In the genomic region with DNA sequence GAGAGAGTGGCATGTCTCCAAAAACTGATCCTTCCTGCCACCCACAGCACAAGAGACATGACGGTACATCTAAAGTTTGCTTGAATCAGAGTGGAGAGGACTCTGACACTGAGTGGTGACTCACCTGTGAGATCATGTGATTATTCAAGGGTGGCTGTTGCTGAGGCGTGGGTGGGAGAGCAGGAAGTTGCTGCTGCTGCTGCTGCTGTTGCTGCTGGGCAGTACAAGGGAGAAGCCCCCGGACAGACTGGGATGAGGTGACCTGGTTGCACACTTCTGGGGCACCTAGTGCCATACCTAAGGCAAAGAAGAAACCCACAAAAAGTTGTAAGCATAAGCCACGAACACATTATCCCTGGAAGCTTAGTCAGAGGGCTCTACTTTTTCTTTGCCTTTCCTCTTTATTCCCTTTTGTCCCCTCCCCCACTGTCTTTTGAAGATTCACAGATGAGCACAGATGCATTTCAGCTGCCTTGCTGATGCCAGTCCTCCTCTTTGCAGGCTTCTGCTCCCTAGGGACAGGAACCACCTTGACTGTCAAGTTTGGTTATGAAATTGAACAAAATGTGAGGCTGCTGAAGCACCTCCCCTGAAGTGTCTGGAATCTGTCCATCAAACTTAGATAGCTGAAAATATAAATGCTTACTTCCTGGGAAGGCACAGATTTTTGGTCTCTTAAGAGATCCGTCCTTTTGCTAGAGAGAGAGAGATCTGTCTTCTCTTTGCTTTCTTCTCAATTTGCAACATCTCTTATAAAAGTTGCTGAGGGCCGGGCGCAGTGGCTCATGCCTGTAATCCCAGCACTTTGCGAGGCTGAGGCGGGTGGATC, we compare ENCODE assay signal across 8 cellular contexts. TPM values are rescaled to one million over a fixed set of nuclear protein-coding genes. Genes with fewer than 3 reads are reported as not detected.
DNase-seq lines count a peak whose midpoint lies in the region; ATAC-seq and TF ChIP-seq lines count a peak whose summit lies in the region.

No MANE protein-coding gene starts in this region.

- DNase-seq in GM12864 (ENCODE audit: low read depth) = peak; percentile 72
- peak; percentile 95 for DNase-seq in GOT3 (lab: John Stamatoyannopoulos, UW)
- peak; percentile 94 for DNase-seq in LHCN-M2 (ENCODE audit: low read depth)
- peak; percentile 59 to 69 for DNase-seq in activated CD4-positive, alpha-beta T cell treated with anti-CD3 and anti-CD28 coated beads, Interleukin-2, amount 50 U/mL, for 4 hours
- DNase-seq in effector memory CD8-positive, alpha-beta T cell = peak; percentile 26 to 39 (median 35)
- DNase-seq in osteocyte (ENCODE audit: extremely low spot score, unreplicated experiment) = no peak
- peak; percentile 62 for DNase-seq in ureter (ENCODE audit: low spot score)
- no peak for DNase-seq in tibial artery

- intact Hi-C loops in tibial artery (cut with DNase I; ENCODE audit: low total_unique reads) = no loop called here

- TF ChIP-seq CTCF in GM12864 (IDR thresholded peaks at IDR 0.05; ENCODE audit: low read depth, low read length, missing control alignments) (no peak), osteocyte (IDR thresholded peaks at IDR 0.05) (no peak), tibial artery (IDR thresholded peaks at IDR 0.05) (no peak)

- no peaks in the 10 kb centered on the region for H3K27me3 ChIP-seq in tibial artery

- peaks cover 11 to 17% of the 10 kb centered on the region in 2 donors for H3K4me1 Mint-ChIP-seq in effector memory CD8-positive, alpha-beta T cell (ENCODE audit: low read depth in 2 of 2)
- peaks cover 19% of the 10 kb centered on the region for H3K4me1 Mint-ChIP-seq in osteocyte (ENCODE audit: unreplicated experiment)

- peak overlapping the region; percentile 89 to 90 for H3K27ac Mint-ChIP-seq in effector memory CD8-positive, alpha-beta T cell
- peak overlapping the region; percentile 66 for H3K27ac Mint-ChIP-seq in osteocyte (ENCODE audit: unreplicated experiment)

- no peaks in the 10 kb centered on the region for H3K27me3 Mint-ChIP-seq in effector memory CD8-positive, alpha-beta T cell
- no peaks in the 10 kb centered on the region for H3K27me3 Mint-ChIP-seq in osteocyte (ENCODE audit: unreplicated experiment)

- peak overlapping the region; percentile 32 to 52 for H3K4me3 Mint-ChIP-seq in effector memory CD8-positive, alpha-beta T cell
- H3K4me3 Mint-ChIP-seq in osteocyte (ENCODE audit: unreplicated experiment) = peak overlapping the region; percentile 5

- no peaks in the 10 kb centered on the region for H3K9me3 ChIP-seq in tibial artery

- peaks cover 54 to 93% (median 76%) of the 10 kb centered on the region in 3 donors for H3K36me3 ChIP-seq in tibial artery

- H3K4me3 ChIP-seq in GM12864 (ENCODE audit: low read depth, low read length) (peak overlapping the region; percentile 10; the same call in 1 of the 2 replicates), tibial artery (no peak overlapping the region)

- peaks cover 70% of the 10 kb centered on the region for H3K36me3 Mint-ChIP-seq in effector memory CD8-positive, alpha-beta T cell (ENCODE audit: insufficient read depth)
- H3K36me3 Mint-ChIP-seq in osteocyte (ENCODE audit: unreplicated experiment) = peaks cover 39% of the 10 kb centered on the region

- no peak overlapping the region for H3K27ac ChIP-seq in tibial artery

- peaks cover 0 to 6% (median 0%) of the 10 kb centered on the region in 4 donors for H3K4me1 ChIP-seq in tibial artery

- no peaks in the 10 kb centered on the region for H3K9me3 Mint-ChIP-seq in effector memory CD8-positive, alpha-beta T cell
- no peaks in the 10 kb centered on the region for H3K9me3 Mint-ChIP-seq in osteocyte (ENCODE audit: unreplicated experiment)

- ATAC-seq in effector memory CD8-positive, alpha-beta T cell (replicated peaks) = peak; percentile 99

RNA-seq across cellular contexts. Expression of gene STAC3, which starts 29.5 kb away (rescaled TPM):
- total RNA-seq in LHCN-M2 (2014; rRNA removed) (10.0 and 29.8 TPM in 2 replicates), osteocyte (1.8 and 2.4 TPM in 2 replicates), ureter (3.0 TPM)
- 7.8 TPM for polyA plus RNA-seq in LHCN-M2 (2012)

RNA-seq across cellular contexts. Expression of gene SHMT2, which starts 50.9 kb away (rescaled TPM):
- total RNA-seq in LHCN-M2 (2014; rRNA removed) (143 and 171 TPM in 2 replicates), osteocyte (263 and 290 TPM in 2 replicates), ureter (97.4 TPM)
- polyA plus RNA-seq in LHCN-M2 (2012) = 139 TPM

Comparison
In these comparisons a context has a peak if more than half of its experiments do, and no peak if none do; other contexts are left out.
1. DNase-seq: peak in GM12864 (single experiment), GOT3 (single experiment), LHCN-M2 (single experiment), activated CD4-positive, alpha-beta T cell treated with anti-CD3 and anti-CD28 coated beads, Interleukin-2, amount 50 U/mL, for 4 hours (2 of 2), effector memory CD8-positive, alpha-beta T cell (3 of 3) and ureter (single experiment); none in osteocyte (single experiment) and tibial artery (0 of 2).